In genomic region chrX:153966841-153967535, GRCh38 we compare ENCODE assay signal across 9 cellular contexts. TPM values are rescaled to one million over a fixed set of nuclear protein-coding genes. Genes with fewer than 3 reads are reported as not detected.
A peak's percentile ranks its signal among the peaks of the same experiment; 100 is the strongest.
DNase-seq lines count a peak whose midpoint lies in the region; ATAC-seq lines count a peak whose summit lies in the region.
"Had no signal": no experiment of that assay in that cellular context is flagged by ENCODE, and none has a peak within 500 bp of the region (broad histone marks: within the 10 kb centered on the region; RNA-seq: fewer than 3 reads in every experiment).

No MANE protein-coding gene starts in this region.

- no peaks in the 10 kb centered on the region for H3K9me3 Mint-ChIP-seq in activated naive CD8-positive, alpha-beta T cell treated with anti-CD3 and anti-CD28 coated beads, Interleukin-2, amount 50 U/mL, for 24 hours
- no peaks in the 10 kb centered on the region for H3K9me3 Mint-ChIP-seq in naive B cell

- H3K27me3 Mint-ChIP-seq in activated naive CD8-positive, alpha-beta T cell treated with anti-CD3 and anti-CD28 coated beads, Interleukin-2, amount 50 U/mL, for 24 hours, result no peaks in the 10 kb centered on the region
- no peaks in the 10 kb centered on the region for H3K27me3 Mint-ChIP-seq in naive B cell

- H3K27ac Mint-ChIP-seq in activated naive CD8-positive, alpha-beta T cell treated with anti-CD3 and anti-CD28 coated beads, Interleukin-2, amount 50 U/mL, for 24 hours, result peak overlapping the region; percentile 94
- H3K27ac Mint-ChIP-seq in naive B cell, result peak overlapping the region; percentile 67 to 94 (median 81)

- H3K4me1 Mint-ChIP-seq in activated naive CD8-positive, alpha-beta T cell treated with anti-CD3 and anti-CD28 coated beads, Interleukin-2, amount 50 U/mL, for 24 hours, result peaks cover 33% of the 10 kb centered on the region
- H3K4me1 Mint-ChIP-seq in naive B cell, result peaks cover 26 to 53% (median 46%) of the 10 kb centered on the region in 3 donors

- peak; percentile 45 for ATAC-seq in activated naive CD8-positive, alpha-beta T cell treated with anti-CD3 and anti-CD28 coated beads, Interleukin-2, amount 50 U/mL, for 24 hours
- ATAC-seq in naive B cell (ENCODE audit: low read depth in 2 of 2) (no peak), GM19452 (IDR thresholded peaks at IDR 0.05; ENCODE audit: unreplicated experiment) (no peak)

- peaks cover 21% of the 10 kb centered on the region for H3K36me3 Mint-ChIP-seq in activated naive CD8-positive, alpha-beta T cell treated with anti-CD3 and anti-CD28 coated beads, Interleukin-2, amount 50 U/mL, for 24 hours (ENCODE audit: low read depth)
- peaks cover 4 to 7% of the 10 kb centered on the region in 2 donors for H3K36me3 Mint-ChIP-seq in naive B cell

- DNase-seq in stimulated activated naive CD4-positive, alpha-beta T cell treated with Interleukin-2 at 50 U/mL for 16 hours (lab: John Stamatoyannopoulos, UW), result peak; percentile 49
- no peak for DNase-seq in stimulated activated naive CD4-positive, alpha-beta T cell (lab: John Stamatoyannopoulos, UW)
- peak; percentile 60 for DNase-seq in activated naive CD8-positive, alpha-beta T cell treated with anti-CD3 and anti-CD28 coated beads, Interleukin-2, amount 50 U/mL, for 24 hours
- DNase-seq in naive B cell (no peak), NCI-H2081 (lab: John Stamatoyannopoulos, UW) (no peak), NOMO-1 (lab: John Stamatoyannopoulos, UW; ENCODE audit: unreplicated experiment in 2 of 2) (no peak), amygdala (lab: John Stamatoyannopoulos, UW) (no peak)
- DNase-seq: DMS53 had no signal

- H3K4me3 Mint-ChIP-seq in activated naive CD8-positive, alpha-beta T cell treated with anti-CD3 and anti-CD28 coated beads, Interleukin-2, amount 50 U/mL, for 24 hours, result peak overlapping the region; percentile 99
- H3K4me3 Mint-ChIP-seq in naive B cell, result peak overlapping the region; percentile 60 to 100 (median 86)

RNA-seq across cellular contexts. Expression of gene HCFC1, which starts 4.6 kb away (rescaled TPM):
- polyA plus RNA-seq in naive B cell (ENCODE audit: low read depth in 6 of 6), result 10 to 100 TPM in 1 of 6 donors, 1 to 10 TPM in 4, under 1 TPM in 1; 0.22 to 14.0 (median 5.8) TPM

RNA-seq across cellular contexts. Expression of gene TMEM187, which starts 5.6 kb away (rescaled TPM):
- polyA plus RNA-seq in naive B cell (ENCODE audit: low read depth in 6 of 6), result 10 to 100 TPM in 2 of 6 donors, 1 to 10 TPM in 4; 5.0 to 13.6 (median 8.1) TPM

RNA-seq across cellular contexts. Expression of gene RENBP, which starts 22.5 kb away (rescaled TPM):
- 1 to 10 TPM in 4 of 6 donors, under 1 TPM in 2; 0.68 to 3.8 (median 1.7) TPM for polyA plus RNA-seq in naive B cell (ENCODE audit: low read depth in 6 of 6)

RNA-seq across cellular contexts. Expression of gene NAA10, which starts 32.2 kb away (rescaled TPM):
- polyA plus RNA-seq in naive B cell (ENCODE audit: low read depth in 6 of 6), result 10 to 100 TPM; 52.6 to 98.7 (median 61.0) TPM

RNA-seq across cellular contexts. Expression of gene ARHGAP4, which starts 40.9 kb away (rescaled TPM):
- 100 to 1,000 TPM in 2 of 6 donors, 10 to 100 TPM in 4; 71.5 to 147 (median 83.5) TPM for polyA plus RNA-seq in naive B cell (ENCODE audit: low read depth in 6 of 6)

Comparison
In these comparisons a context has a peak if more than half of its experiments do, and no peak if none do; other contexts are left out.
1. DNase-seq: peak in stimulated activated naive CD4-positive, alpha-beta T cell treated with Interleukin-2 at 50 U/mL for 16 hours (single experiment) and activated naive CD8-positive, alpha-beta T cell treated with anti-CD3 and anti-CD28 coated beads, Interleukin-2, amount 50 U/mL, for 24 hours (single experiment); none in stimulated activated naive CD4-positive, alpha-beta T cell (0 of 6), naive B cell (single experiment), NCI-H2081 (0 of 2), NOMO-1 (0 of 2) and amygdala (0 of 56).